12 cellular contexts compared by ENCODE assay signal in the genomic region with DNA sequence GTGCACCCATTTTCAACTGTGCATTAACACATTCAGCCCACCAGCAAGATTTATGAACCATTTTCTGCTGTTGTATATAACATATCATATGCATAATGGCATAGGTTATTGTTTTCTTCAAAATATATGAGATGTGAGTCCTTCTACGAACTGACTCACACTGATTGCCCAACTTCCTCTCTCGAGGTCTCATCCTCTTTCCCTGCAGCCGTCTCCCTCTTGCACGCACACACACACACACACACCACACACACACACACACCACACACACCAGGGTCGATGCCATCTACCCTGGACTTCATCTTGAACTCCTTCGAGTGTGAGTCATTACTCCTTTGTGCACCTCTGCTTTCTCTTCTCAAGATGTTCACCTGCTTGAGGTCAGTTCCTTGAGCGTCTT. TPM values are rescaled to one million over a fixed set of nuclear protein-coding genes. Genes with fewer than 3 reads are reported as not detected.
DNase-seq lines count a peak whose midpoint lies in the region; ATAC-seq and TF ChIP-seq lines count a peak whose summit lies in the region.
"Had no signal": no experiment of that assay in that cellular context is flagged by ENCODE, and none has a peak within 500 bp of the region (broad histone marks: within the 10 kb centered on the region; RNA-seq: fewer than 3 reads in every experiment).

No MANE protein-coding gene starts in this region.

- peak overlapping the region; percentile 86 for H3K27ac Mint-ChIP-seq in HFFc6
- H3K27ac Mint-ChIP-seq: activated naive CD4-positive, alpha-beta T cell treated with anti-CD3 and anti-CD28 coated beads, Interleukin-2, amount 50 U/mL, for 72 hours; stimulated activated naive CD8-positive, alpha-beta T cell treated with anti-CD3 and anti-CD28 coated beads, Interleukin-15, amount 100 ng/mL, for 72 hours had no signal

- peaks cover 94% of the 10 kb centered on the region for H3K4me1 Mint-ChIP-seq in HFFc6 (ENCODE audit: low read depth)
- H3K4me1 Mint-ChIP-seq: stimulated activated naive CD8-positive, alpha-beta T cell treated with anti-CD3 and anti-CD28 coated beads, Interleukin-15, amount 100 ng/mL, for 72 hours had no signal

- H3K36me3 Mint-ChIP-seq in HFFc6 (ENCODE audit: low read depth) = peaks cover 38% of the 10 kb centered on the region
- H3K36me3 Mint-ChIP-seq: activated naive CD4-positive, alpha-beta T cell treated with anti-CD3 and anti-CD28 coated beads, Interleukin-2, amount 50 U/mL, for 72 hours had no signal

- no peak overlapping the region for H3K4me3 ChIP-seq in RWPE2 (ENCODE audit: severe bottlenecking)
- H3K4me3 ChIP-seq in fibroblast of mammary gland (ENCODE audit: control insufficient read depth, low read depth, low read length) = no peak overlapping the region
- H3K4me3 ChIP-seq in stomach smooth muscle (ENCODE audit: low read length in 2 of 2) = no peak overlapping the region

- H3K27ac ChIP-seq in RWPE2 (ENCODE audit: poor library complexity, severe bottlenecking) (peak overlapping the region; percentile 96), stomach smooth muscle (ENCODE audit: low read length) (peak overlapping the region; percentile 77)

- H3K36me3 ChIP-seq in RWPE2 (ENCODE audit: low read depth) (peaks cover 88% of the 10 kb centered on the region), stomach smooth muscle (ENCODE audit: control insufficient read depth in 2 of 2, insufficient read depth in 2 of 2, low read length in 2 of 2) (no peaks in the 10 kb centered on the region)

- H3K9ac ChIP-seq in stomach smooth muscle (ENCODE audit: low read length in 2 of 2) = no peak overlapping the region

- DNase-seq in HFFc6 (peak; percentile 75), RWPE2 (ENCODE audit: low spot score) (no peak), fibroblast of mammary gland (ENCODE audit: low read depth) (peak; percentile 92), GOT3 (lab: John Stamatoyannopoulos, UW) (no peak), NCI-H446 treated with DMSO at 0.1 percent for 48 hours (lab: John Stamatoyannopoulos, UW) (no peak), HuH-7.5 (ENCODE audit: low spot score) (no peak)
- DNase-seq: NCI-H2107; stimulated activated naive CD8-positive, alpha-beta T cell treated with anti-CD3 and anti-CD28 coated beads, Interleukin-15, amount 100 ng/mL, for 72 hours had no signal

- H3K9me3 ChIP-seq in RWPE2 (ENCODE audit: severe bottlenecking) (no peaks in the 10 kb centered on the region), stomach smooth muscle (ENCODE audit: control insufficient read depth in 2 of 2, low read length in 2 of 2) (no peaks in the 10 kb centered on the region)

- no peaks in the 10 kb centered on the region for H3K9me3 Mint-ChIP-seq in HFFc6
- H3K9me3 Mint-ChIP-seq: activated naive CD4-positive, alpha-beta T cell treated with anti-CD3 and anti-CD28 coated beads, Interleukin-2, amount 50 U/mL, for 72 hours; stimulated activated naive CD8-positive, alpha-beta T cell treated with anti-CD3 and anti-CD28 coated beads, Interleukin-15, amount 100 ng/mL, for 72 hours had no signal

- H3K4me3 Mint-ChIP-seq in HFFc6 = peak overlapping the region; percentile 12
- H3K4me3 Mint-ChIP-seq: stimulated activated naive CD8-positive, alpha-beta T cell treated with anti-CD3 and anti-CD28 coated beads, Interleukin-15, amount 100 ng/mL, for 72 hours had no signal

- H3K4me1 ChIP-seq in RWPE2 (ENCODE audit: insufficient read depth, poor library complexity, severe bottlenecking) = peaks cover 86% of the 10 kb centered on the region
- peaks cover 35% of the 10 kb centered on the region for H3K4me1 ChIP-seq in stomach smooth muscle (ENCODE audit: control insufficient read depth, insufficient read depth, low read length)

- ATAC-seq in RWPE2 (ENCODE audit: low read depth) (peak; percentile 33; the same call in 2 of the 3 replicates), GM21526 (IDR thresholded peaks at IDR 0.05; ENCODE audit: low FRiP score, unreplicated experiment) (no peak)
- ATAC-seq: activated CD4-positive, CD25-positive, alpha-beta regulatory T cell treated with anti-CD3 and anti-CD28 coated beads, Interleukin-2, amount 50 U/mL, for 24 hours; activated naive CD4-positive, alpha-beta T cell treated with anti-CD3 and anti-CD28 coated beads, Interleukin-2, amount 50 U/mL, for 72 hours; stimulated activated naive CD8-positive, alpha-beta T cell treated with anti-CD3 and anti-CD28 coated beads, Interleukin-15, amount 100 ng/mL, for 72 hours had no signal

- no peaks in the 10 kb centered on the region for H3K27me3 ChIP-seq in RWPE2 (ENCODE audit: insufficient read depth, poor library complexity, severe bottlenecking)
- no peaks in the 10 kb centered on the region for H3K27me3 ChIP-seq in stomach smooth muscle (ENCODE audit: control insufficient read depth in 1 of 2, insufficient read depth in 2 of 2, low read length in 2 of 2)

- no peak for TF ChIP-seq CTCF in HFFc6 (IDR thresholded peaks at IDR 0.05)
- TF ChIP-seq CTCF in RWPE2 (IDR thresholded peaks at IDR 0.05; ENCODE audit: poor library complexity, severe bottlenecking) = no peak
- TF ChIP-seq CTCF in fibroblast of mammary gland (conservative IDR thresholded peaks at IDR 0.05; ENCODE audit: control insufficient read depth, insufficient read depth, low read depth, low read length) = no peak

- peaks cover 7% of the 10 kb centered on the region for H3K27me3 Mint-ChIP-seq in HFFc6 (ENCODE audit: insufficient read depth)

RNA-seq across cellular contexts. Expression of a gene that starts 36.7 kb away (rescaled TPM):
- 10 to 100 TPM; 69.9 to 87.2 (median 77.0) TPM for total RNA-seq in HFFc6 (2021; fragmentation: NEBNext Ultra II Directional; extraction: Animal tissue kit (Norgen Biotek cat#: 25700))
- total RNA-seq: activated naive CD4-positive, alpha-beta T cell treated with anti-CD3 and anti-CD28 coated beads, Interleukin-2, amount 50 U/mL, for 72 hours had no signal

Comparison
In these comparisons a context has a peak if more than half of its experiments do, and no peak if none do; other contexts are left out.
1. DNase-seq: peak in HFFc6 (single experiment) and fibroblast of mammary gland (single experiment); none in RWPE2 (single experiment), GOT3 (single experiment), NCI-H446 treated with DMSO at 0.1 percent for 48 hours (single experiment) and HuH-7.5 (single experiment).